In the genomic region with DNA sequence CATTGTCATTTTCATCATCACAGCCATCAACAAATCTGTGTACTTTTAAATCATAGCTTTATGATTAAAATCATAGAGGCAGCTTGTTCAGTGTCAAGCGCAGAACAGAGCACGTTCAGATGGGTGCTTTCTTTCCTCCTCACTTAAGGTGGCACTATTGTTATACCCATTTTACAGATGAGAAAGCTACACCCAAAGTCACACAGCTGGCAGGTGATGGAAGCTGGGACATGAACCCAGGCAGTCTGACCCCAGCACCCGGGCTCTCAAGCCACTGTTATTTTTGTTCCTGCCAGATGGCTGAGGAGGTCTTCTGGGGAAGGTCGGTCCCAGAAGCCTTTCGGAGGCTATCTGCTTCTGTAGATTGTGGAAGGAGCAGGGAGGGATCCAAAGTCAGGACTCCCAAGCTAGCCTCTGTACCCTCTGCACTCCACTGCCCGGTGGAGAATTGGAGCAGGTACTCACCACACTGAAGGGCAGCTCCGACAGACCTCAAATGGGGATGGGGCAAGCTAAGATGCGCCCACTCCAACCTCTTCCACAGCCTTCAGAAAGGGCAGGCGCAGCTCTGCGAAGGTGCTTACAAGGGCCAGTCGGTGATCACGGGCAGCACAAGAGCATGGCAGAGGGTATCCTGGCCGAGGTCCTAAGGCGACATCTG, we compare ENCODE assay signal across 8 cellular contexts. TPM values are rescaled to one million over a fixed set of nuclear protein-coding genes. Genes with fewer than 3 reads are reported as not detected.
A peak's percentile ranks its signal among the peaks of the same experiment; 100 is the strongest.
DNase-seq lines count a peak whose midpoint lies in the region; ATAC-seq, FAIRE-seq and TF ChIP-seq lines count a peak whose summit lies in the region.

No MANE protein-coding gene starts in this region.

- TF ChIP-seq CTCF in Calu3 (IDR thresholded peaks at IDR 0.05; ENCODE audit: unreplicated experiment) = no peak
- no peak for TF ChIP-seq CTCF in brain (conservative IDR thresholded peaks at IDR 0.05)
- TF ChIP-seq CTCF in testis (IDR thresholded peaks at IDR 0.05) = no peak

- H3K36me3 Mint-ChIP-seq in Calu3 (ENCODE audit: insufficient read depth, unreplicated experiment) (peaks cover 27% of the 10 kb centered on the region), brain (no peaks in the 10 kb centered on the region)

- no peak for TF ChIP-seq POLR2A in testis (IDR thresholded peaks at IDR 0.05)

- no peaks in the 10 kb centered on the region for H3K9me3 ChIP-seq in testis

- ATAC-seq in left lobe of liver (peak; percentile 12), HG03159 (IDR thresholded peaks at IDR 0.05; ENCODE audit: unreplicated experiment) (no peak)

- H3K27ac ChIP-seq in testis = peak overlapping the region; percentile 79 to 96

- WGBS in testis, 2 donors = 10 to 17% methylated on average over 6 to 13 of the region's 14 CpGs

- DNase-seq in Calu3 (no peak), HT1080 (ENCODE audit: low read depth) (peak; percentile 28), left lobe of liver (ENCODE audit: low spot score) (no peak), testis (no peak), RCC 7860 (ENCODE audit: low spot score) (no peak), MV-4-11 (lab: John Stamatoyannopoulos, UW) (no peak)

- no TSS peak for BruUV-seq in Calu3 (replicated peaks; lab: Mats Ljungman, UMichigan)

- H3K4me1 Mint-ChIP-seq in Calu3 (ENCODE audit: low read depth, unreplicated experiment) = peaks cover 22% of the 10 kb centered on the region
- peaks cover 55% of the 10 kb centered on the region for H3K4me1 Mint-ChIP-seq in brain

- CTCF ChIA-PET in Calu3 (lab: Charles Lee) = interaction anchor here (0.7 to 2.7 kb wide), 5 partner anchors 9 to 53 kb away, joined by 3 to 19 read pairs (median 8); a partner anchor contains a TSS

- H3K4me3 Mint-ChIP-seq in Calu3 (ENCODE audit: low read depth, unreplicated experiment) (peak overlapping the region; percentile 73), brain (peak overlapping the region; percentile 85 to 94 (median 90))

- no peaks in the 10 kb centered on the region for H3K27me3 ChIP-seq in testis

- no peak for FAIRE-seq in RCC 7860 (lab: Jason Lieb, UNC)

- H3K9me3 Mint-ChIP-seq in Calu3 (ENCODE audit: low read depth, unreplicated experiment) (no peaks in the 10 kb centered on the region), brain (peaks cover 0 to 3% (median 0%) of the 10 kb centered on the region in 5 experiments)

- H3K4me3 ChIP-seq in testis = peak overlapping the region; percentile 62 to 74

- H3K27me3 Mint-ChIP-seq in Calu3 (ENCODE audit: unreplicated experiment) = no peaks in the 10 kb centered on the region
- no peaks in the 10 kb centered on the region for H3K27me3 Mint-ChIP-seq in brain

- no peaks in the 10 kb centered on the region for H3K36me3 ChIP-seq in testis (ENCODE audit: low read depth, missing control alignments)

- H3K4me1 ChIP-seq in testis = peaks cover 49% of the 10 kb centered on the region

- H3K27ac Mint-ChIP-seq in Calu3 (ENCODE audit: unreplicated experiment) (no peak overlapping the region), brain (peak overlapping the region; percentile 68 to 90 (median 80))

- intact Hi-C loops in Calu3 (cut with micrococcal nuclease; ENCODE audit: unreplicated experiment) (no loop called here), testis (cut with DNase I; ENCODE audit: low total_unique reads) (loop anchor here (10.0 kb wide), 1 partner anchor 48 kb away; a partner anchor contains a TSS)

RNA-seq across cellular contexts. Expression of a gene that starts 0.6 kb away (rescaled TPM):
- total RNA-seq in Calu3 (2022) = 16.9 and 25.6 TPM in 2 replicates
- total RNA-seq in HT1080 (2014; rRNA removed; shearing (Covaris generic)) = 27.4 and 34.9 TPM in 2 replicates
- 14.5 and 16.8 TPM in 2 replicates for polyA plus RNA-seq in HT1080 (2015; cell fraction: cytosol; rRNA removed)
- 8.9 and 12.3 TPM in 2 replicates for polyA plus RNA-seq in HT1080 (2015; cell fraction: nucleus; rRNA removed)
- 13.2 TPM for polyA plus RNA-seq in brain (ENCODE audit: insufficient read depth, low read depth, low replicate concordance)
- 26.4 TPM for total RNA-seq in left lobe of liver
- 10 to 100 TPM; 23.0 to 28.3 TPM for total RNA-seq in testis
- 26.4 TPM for polyA plus RNA-seq in testis (ENCODE audit: insufficient read depth, low read depth, low replicate concordance)

RNA-seq across cellular contexts. Expression of a gene that starts 27.1 kb away (rescaled TPM):
- total RNA-seq in Calu3 (2022) (18.1 and 20.2 TPM in 2 replicates), left lobe of liver (2.0 TPM), testis (10 to 100 TPM in 1 of 2 donors, 1 to 10 TPM in 1; 8.7 to 13.6 TPM)
- total RNA-seq in HT1080 (2014; rRNA removed; shearing (Covaris generic)) = 40.5 and 48.1 TPM in 2 replicates
- polyA plus RNA-seq in HT1080 (2015; cell fraction: cytosol; rRNA removed) = 63.4 and 64.3 TPM in 2 replicates
- 45.5 and 52.2 TPM in 2 replicates for polyA plus RNA-seq in HT1080 (2015; cell fraction: nucleus; rRNA removed)
- polyA plus RNA-seq in brain (ENCODE audit: insufficient read depth, low read depth, low replicate concordance) (5.8 TPM), testis (ENCODE audit: insufficient read depth, low read depth, low replicate concordance) (21.9 TPM)

RNA-seq across cellular contexts. Expression of a gene that starts 46.0 kb away (rescaled TPM):
- total RNA-seq in Calu3 (2022) = 12.6 and 13.0 TPM in 2 replicates
- total RNA-seq in HT1080 (2014; rRNA removed; shearing (Covaris generic)) = 19.8 and 20.5 TPM in 2 replicates
- 17.1 and 18.3 TPM in 2 replicates for polyA plus RNA-seq in HT1080 (2015; cell fraction: cytosol; rRNA removed)
- 16.7 and 19.4 TPM in 2 replicates for polyA plus RNA-seq in HT1080 (2015; cell fraction: nucleus; rRNA removed)
- polyA plus RNA-seq in brain (ENCODE audit: insufficient read depth, low read depth, low replicate concordance) = 23.3 TPM
- total RNA-seq in left lobe of liver = 5.6 TPM
- 10 to 100 TPM; 27.4 to 31.0 TPM for total RNA-seq in testis
- 24.2 TPM for polyA plus RNA-seq in testis (ENCODE audit: insufficient read depth, low read depth, low replicate concordance)

RNA-seq across cellular contexts. Expression of a gene that starts 50.5 kb away (rescaled TPM):
- 28.3 and 30.0 TPM in 2 replicates for total RNA-seq in Calu3 (2022)
- 19.4 and 20.9 TPM in 2 replicates for total RNA-seq in HT1080 (2014; rRNA removed; shearing (Covaris generic))
- 13.7 and 14.0 TPM in 2 replicates for polyA plus RNA-seq in HT1080 (2015; cell fraction: cytosol; rRNA removed)
- polyA plus RNA-seq in HT1080 (2015; cell fraction: nucleus; rRNA removed) = 44.9 and 49.2 TPM in 2 replicates
- 27.4 TPM for polyA plus RNA-seq in brain (ENCODE audit: insufficient read depth, low read depth, low replicate concordance)
- total RNA-seq in left lobe of liver = 10.7 TPM
- 10 to 100 TPM; 64.8 to 66.4 TPM for total RNA-seq in testis
- 38.4 TPM for polyA plus RNA-seq in testis (ENCODE audit: insufficient read depth, low read depth, low replicate concordance)

RNA-seq across cellular contexts. Expression of a gene that starts 53.1 kb away (rescaled TPM):
- total RNA-seq in Calu3 (2022) (5.5 and 6.2 TPM in 2 replicates), left lobe of liver (0.81 TPM), testis (1 to 10 TPM; 7.1 to 7.5 TPM)
- 1.9 and 3.6 TPM in 2 replicates for total RNA-seq in HT1080 (2014; rRNA removed; shearing (Covaris generic))
- polyA plus RNA-seq in HT1080 (2015; cell fraction: cytosol; rRNA removed) = 12.6 and 13.8 TPM in 2 replicates
- polyA plus RNA-seq in HT1080 (2015; cell fraction: nucleus; rRNA removed) = 6.4 and 11.0 TPM in 2 replicates
- polyA plus RNA-seq in brain (ENCODE audit: insufficient read depth, low read depth, low replicate concordance) (26.5 TPM), testis (ENCODE audit: insufficient read depth, low read depth, low replicate concordance) (23.3 TPM)
